ENCODE assay signal across 1 cellular context in the genomic region with DNA sequence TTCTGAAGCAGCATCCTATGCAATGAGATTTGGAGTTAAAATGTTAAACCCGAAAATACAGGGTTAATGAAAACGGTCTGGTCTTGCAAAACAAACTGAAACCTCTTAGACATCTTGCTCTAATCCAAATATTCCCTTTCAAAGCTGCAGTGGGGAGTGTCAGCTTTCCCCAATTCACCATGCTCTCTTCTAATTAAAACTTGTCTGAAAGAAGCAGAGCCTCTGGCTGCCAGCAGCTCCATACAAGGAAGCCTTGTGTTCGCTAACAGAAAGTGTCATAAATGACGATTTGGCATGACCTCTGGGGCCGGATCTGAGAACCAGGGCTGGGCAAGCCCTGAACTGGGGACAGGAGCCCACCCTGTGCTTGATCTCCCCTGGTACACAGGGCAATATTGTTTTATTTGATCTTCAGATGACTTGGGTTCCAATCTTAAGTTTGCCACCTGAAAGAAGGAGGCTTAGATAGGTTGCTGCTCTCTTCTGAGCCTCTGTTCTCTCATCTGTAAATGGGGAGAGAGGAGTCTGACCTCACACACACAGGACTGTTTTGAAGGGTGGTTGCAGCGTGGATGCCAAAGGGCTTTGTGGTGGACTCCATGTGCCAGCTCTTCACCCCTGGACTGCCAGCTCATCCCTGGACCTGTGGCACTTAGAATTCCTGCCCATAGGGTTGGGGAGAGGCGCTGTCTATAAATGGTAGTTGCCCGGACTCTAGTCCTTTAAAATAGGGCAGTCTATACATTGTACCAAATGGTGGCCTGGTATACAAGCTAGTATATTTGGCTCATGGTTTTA.
A peak's percentile ranks its signal among the peaks of the same experiment; 100 is the strongest.
TF ChIP-seq lines count a peak whose summit lies in the region.

No MANE protein-coding gene starts in this region.

TF ChIP-seq in HepG2, 621 proteins besides CTCF, POLR2A, EP300 and RAD21:
- TF ChIP-seq ZSCAN29 (CRISPR knock-in tag; conservative IDR thresholded peaks at IDR 0.05) (no peak), POLR2G (IDR thresholded peaks at IDR 0.05; ENCODE audit: low read depth, low read length) (peak; percentile 29; the same call in 1 of the 2 replicates)
